ENCODE assay signal across 12 cellular contexts in genomic region chr10:99247893-99248292, GRCh38. TPM values are rescaled to one million over a fixed set of nuclear protein-coding genes. Genes with fewer than 3 reads are reported as not detected.
"Had no signal": no experiment of that assay in that cellular context is flagged by ENCODE, and none has a peak within 500 bp of the region (broad histone marks: within the 10 kb centered on the region; RNA-seq: fewer than 3 reads in every experiment).

No MANE protein-coding gene starts in this region.

RNA-seq across cellular contexts. Expression of gene HPSE2, which starts 12.2 kb away (rescaled TPM):
- total RNA-seq: activated B cell treated with CpG ODN at 0.5 μM for 24 hours; activated CD4-positive, alpha-beta memory T cell treated with anti-CD3 and anti-CD28 coated beads for 36 hours; activated CD4-positive, alpha-beta memory T cell treated with anti-CD3 and anti-CD28 coated beads, Interleukin-2, amount 10 ng/mL, durations not matched to agents 7 days and 5 days; activated CD4-positive, alpha-beta T cell treated with anti-CD3 and anti-CD28 coated beads for 36 hours; activated CD4-positive, alpha-beta T cell treated with anti-CD3 and anti-CD28 coated beads, Interleukin-2, amount 10 ng/mL, durations not matched to agents 24 days and 14 days; activated CD4-positive, alpha-beta T cell treated with anti-CD3 and anti-CD28 coated beads, Interleukin-2, amount 10 ng/mL, durations not matched to agents 7 days and 5 days; activated CD8-positive, alpha-beta memory T cell treated with anti-CD3 and anti-CD28 coated beads for 36 hours; activated CD8-positive, alpha-beta memory T cell treated with anti-CD3 and anti-CD28 coated beads, Interleukin-2, amount 10 ng/mL, durations not matched to agents 7 days and 5 days; activated CD8-positive, alpha-beta T cell treated with anti-CD3 and anti-CD28 coated beads for 36 hours; activated CD8-positive, alpha-beta T cell treated with anti-CD3 and anti-CD28 coated beads, Interleukin-2, amount 10 ng/mL, durations not matched to agents 7 days and 5 days; T-helper 1 cell treated with Interleukin-12 subunit alpha and Interleukin-12 subunit beta and Interleukin-4 antibody, amounts not matched to agents 30 ng/mL and 1 ng/mL, for 36 hours; T-helper 2 cell treated with Interferon-gamma antibody and Interleukin-4, amounts not matched to agents 100 ng/mL and 5 ng/mL, for 36 hours had no signal
